In genomic region chr2:201900362-201900761, GRCh38 we compare ENCODE assay signal across 15 cellular contexts.
DNase-seq lines count a peak whose midpoint lies in the region; ATAC-seq, FAIRE-seq and TF ChIP-seq lines count a peak whose summit lies in the region.
"Had no signal": no experiment of that assay in that cellular context is flagged by ENCODE, and none has a peak within 500 bp of the region (broad histone marks: within the 10 kb centered on the region; RNA-seq: fewer than 3 reads in every experiment).

No MANE protein-coding gene starts in this region.

- no peak for FAIRE-seq in GM12892 (lab: Jason Lieb, UNC)
- FAIRE-seq: keratinocyte had no signal

- no peaks in the 10 kb centered on the region for H3K36me3 Mint-ChIP-seq in Calu3 (ENCODE audit: insufficient read depth, unreplicated experiment)
- H3K36me3 Mint-ChIP-seq: brain had no signal

- no peak overlapping the region for H2AFZ ChIP-seq in smooth muscle cell (ENCODE audit: low read depth)

- CTCF ChIA-PET in Calu3 (lab: Charles Lee): interaction anchor here (0.6 to 0.7 kb wide), 2 partner anchors 14 to 187 kb away, joined by 4 to 10 read pairs; no protein-coding TSS in a partner anchor

- H3K4me3 Mint-ChIP-seq in Calu3 (ENCODE audit: low read depth, unreplicated experiment): no peak overlapping the region
- H3K4me3 Mint-ChIP-seq: brain had no signal

- no peak for TF ChIP-seq CTCF in Calu3 (IDR thresholded peaks at IDR 0.05; ENCODE audit: unreplicated experiment)
- TF ChIP-seq CTCF in smooth muscle cell (IDR thresholded peaks at IDR 0.05; ENCODE audit: borderline replicate concordance, insufficient read depth, poor library complexity, severe bottlenecking): no peak

- TF ChIP-seq POLR2A in GM12892 (IDR thresholded peaks at IDR 0.05; ENCODE audit: low read depth, low read length): no peak

- intact Hi-C loops in Calu3 (cut with micrococcal nuclease; ENCODE audit: unreplicated experiment): no loop called here

- peaks cover 3% of the 10 kb centered on the region for H3K9me3 Mint-ChIP-seq in Calu3 (ENCODE audit: low read depth, unreplicated experiment)
- H3K9me3 Mint-ChIP-seq: brain had no signal

- H3K4me1 Mint-ChIP-seq in Calu3 (ENCODE audit: low read depth, unreplicated experiment): peaks cover 19% of the 10 kb centered on the region

- no peaks in the 10 kb centered on the region for H4K20me1 ChIP-seq in smooth muscle cell (ENCODE audit: low read depth)

- no peaks in the 10 kb centered on the region for H3K36me3 ChIP-seq in smooth muscle cell (ENCODE audit: low read depth)
- H3K36me3 ChIP-seq: BE2C had no signal

- H3F3A ChIP-seq in smooth muscle cell (ENCODE audit: low read depth): no peaks in the 10 kb centered on the region

- peak overlapping the region; percentile 11 for H3K27ac Mint-ChIP-seq in Calu3 (ENCODE audit: unreplicated experiment)
- H3K27ac Mint-ChIP-seq: brain had no signal

- H3K4me2 ChIP-seq in smooth muscle cell: no peak overlapping the region

- no peak overlapping the region for H3K9ac ChIP-seq in smooth muscle cell (ENCODE audit: low read depth)

- WGBS in smooth muscle cell (ENCODE audit: low lambda C conversion rate): 59% methylated on average over 2 of the region's 2 CpGs

- no peak overlapping the region for H3K27ac ChIP-seq in smooth muscle cell (ENCODE audit: low read depth)
- H3K27ac ChIP-seq: SK-N-MC had no signal

- no TSS peak for BruUV-seq in Calu3 (replicated peaks; lab: Mats Ljungman, UMichigan)

- no peak overlapping the region for H3K4me3 ChIP-seq in smooth muscle cell
- H3K4me3 ChIP-seq: SK-N-MC had no signal

- peaks cover 5% of the 10 kb centered on the region for H3K4me1 ChIP-seq in smooth muscle cell (ENCODE audit: low read depth)
- H3K4me1 ChIP-seq: BE2C had no signal

- H3K9me3 ChIP-seq in smooth muscle cell (replicated peaks; ENCODE audit: low read depth): no peaks in the 10 kb centered on the region
- H3K9me3 ChIP-seq: BE2C had no signal

- DNase-seq in Calu3 (peak; percentile 32), OCI-M1 (lab: John Stamatoyannopoulos, UW) (peak; percentile 51), hippocampal formation (lab: John Stamatoyannopoulos, UW) (no peak), DMS153 (lab: John Stamatoyannopoulos, UW) (no peak), smooth muscle cell (lab: John Stamatoyannopoulos, UW; ENCODE audit: unreplicated experiment) (no peak), GM12892 (ENCODE audit: insufficient read length) (no peak)
- DNase-seq: activated CD8-positive, alpha-beta memory T cell treated with anti-CD3 and anti-CD28 coated beads for 24 hours; BE2C; NCI-H187; substantia nigra had no signal

- peak; percentile 47 for ATAC-seq in GM19438 (IDR thresholded peaks at IDR 0.05; ENCODE audit: low read depth, unreplicated experiment)
- ATAC-seq in HG03378 (IDR thresholded peaks at IDR 0.05; ENCODE audit: unreplicated experiment): peak; percentile 85

- H3K27me3 Mint-ChIP-seq in Calu3 (ENCODE audit: unreplicated experiment): peaks cover 39% of the 10 kb centered on the region
- H3K27me3 Mint-ChIP-seq: brain had no signal

- no peaks in the 10 kb centered on the region for H3K79me2 ChIP-seq in smooth muscle cell (ENCODE audit: low read depth)

- H3K27me3 ChIP-seq in smooth muscle cell (ENCODE audit: low read depth): no peaks in the 10 kb centered on the region
- H3K27me3 ChIP-seq: BE2C had no signal

Comparison
In these comparisons a context has a peak if more than half of its experiments do, and no peak if none do; other contexts are left out.
1. DNase-seq: peak in Calu3 (single experiment) and OCI-M1 (single experiment); none in hippocampal formation (0 of 2), DMS153 (single experiment), smooth muscle cell (single experiment) and GM12892 (single experiment).